In the genomic region with DNA sequence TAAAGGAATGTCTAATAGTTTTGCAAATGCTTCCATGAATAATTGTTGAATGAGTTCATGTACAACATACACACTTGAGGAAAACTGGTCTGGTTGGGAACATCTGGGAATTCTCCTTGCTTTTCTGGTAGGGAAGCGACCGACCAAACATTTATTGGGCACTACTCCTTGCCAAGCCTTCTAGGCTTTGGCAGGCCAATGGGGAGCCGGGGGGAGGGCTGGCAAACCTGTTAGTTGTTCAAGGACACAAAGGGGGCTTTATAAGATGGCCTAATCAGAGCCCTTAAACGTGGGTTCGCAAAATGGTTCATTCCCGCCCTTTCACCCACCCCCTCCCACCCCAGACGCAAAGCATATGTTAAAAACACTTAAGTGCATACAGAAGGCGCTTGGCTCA, we compare ENCODE assay signal across 8 cellular contexts. TPM values are rescaled to one million over a fixed set of nuclear protein-coding genes. Genes with fewer than 3 reads are reported as not detected.
DNase-seq lines count a peak whose midpoint lies in the region; ATAC-seq and TF ChIP-seq lines count a peak whose summit lies in the region.

No MANE protein-coding gene starts in this region.

- no peak for ATAC-seq in GM21515 (IDR thresholded peaks at IDR 0.05; ENCODE audit: unreplicated experiment)

- no peak for TF ChIP-seq CTCF in breast epithelium (IDR thresholded peaks at IDR 0.05)

- H3K27ac ChIP-seq in breast epithelium (peak overlapping the region; percentile 85 to 90), stomach smooth muscle (ENCODE audit: low read length) (peak overlapping the region; percentile 82)

- no peaks in the 10 kb centered on the region for H3K9me3 ChIP-seq in breast epithelium
- H3K9me3 ChIP-seq in stomach smooth muscle (ENCODE audit: control insufficient read depth in 2 of 2, low read length in 2 of 2): no peaks in the 10 kb centered on the region

- no peak for TF ChIP-seq POLR2A in breast epithelium (IDR thresholded peaks at IDR 0.05)

- H3K4me1 ChIP-seq in breast epithelium (no peaks in the 10 kb centered on the region), stomach smooth muscle (ENCODE audit: control insufficient read depth, insufficient read depth, low read length) (peaks cover 10% of the 10 kb centered on the region)

- peak; percentile 70 for DNase-seq in LoVo (ENCODE audit: low spot score)
- peak in 1 of 2 donors; percentile 56 for DNase-seq in breast epithelium (ENCODE audit: low spot score in 2 of 2)
- DNase-seq in iris pigment epithelial cell (ENCODE audit: low read depth): peak; percentile 4
- no peak for DNase-seq in activated CD8-positive, alpha-beta memory T cell treated with anti-CD3 and anti-CD28 coated beads for 24 hours
- DNase-seq in OCI-M2 (lab: John Stamatoyannopoulos, UW; ENCODE audit: unreplicated experiment): no peak
- no peak for DNase-seq in T-helper 2 cell

- peaks cover 0 to 7% of the 10 kb centered on the region in 2 donors for H3K27me3 ChIP-seq in breast epithelium
- peaks cover 0 to 4% of the 10 kb centered on the region in 2 donors for H3K27me3 ChIP-seq in stomach smooth muscle (ENCODE audit: control insufficient read depth in 1 of 2, insufficient read depth in 2 of 2, low read length in 2 of 2)

- peak overlapping the region; percentile 64 to 75 for H3K9ac ChIP-seq in stomach smooth muscle (ENCODE audit: low read length in 2 of 2)

- H3K36me3 ChIP-seq in breast epithelium (no peaks in the 10 kb centered on the region), stomach smooth muscle (ENCODE audit: control insufficient read depth in 2 of 2, insufficient read depth in 2 of 2, low read length in 2 of 2) (no peaks in the 10 kb centered on the region)

- intact Hi-C loops in breast epithelium (cut with DNase I; ENCODE audit: low total_unique reads): no loop called here

- peak overlapping the region; percentile 46 to 61 (median 60) for H3K4me3 ChIP-seq in breast epithelium
- peak overlapping the region; percentile 89 to 94 for H3K4me3 ChIP-seq in stomach smooth muscle (ENCODE audit: low read length in 2 of 2)

RNA-seq across cellular contexts. Expression of gene VSNL1, which starts 0.9 kb away (rescaled TPM):
- 1 to 10 TPM in 2 of 3 donors, under 1 TPM in 1; 0.80 to 6.9 (median 2.6) TPM for total RNA-seq in breast epithelium

RNA-seq across cellular contexts. Expression of gene RAD51AP2, which starts 21.4 kb away (rescaled TPM):
- under 1 TPM; under 0.01 to 0.29 (median 0.16) TPM for total RNA-seq in breast epithelium

Comparison
In these comparisons a context has a peak if more than half of its experiments do, and no peak if none do; other contexts are left out.
1. DNase-seq: peak in LoVo (single experiment) and iris pigment epithelial cell (single experiment); none in activated CD8-positive, alpha-beta memory T cell treated with anti-CD3 and anti-CD28 coated beads for 24 hours (single experiment), OCI-M2 (single experiment) and T-helper 2 cell (0 of 5).